Comparison of ENCODE assay signal across 8 cellular contexts in genomic region chr3:130635285-130635684, GRCh38.
"Had no signal": no experiment of that assay in that cellular context is flagged by ENCODE, and none has a peak within 500 bp of the region (broad histone marks: within the 10 kb centered on the region; RNA-seq: fewer than 3 reads in every experiment).

No MANE protein-coding gene starts in this region.

- ATAC-seq: GM12878 had no signal

- H3K4me3 ChIP-seq: GM12878 had no signal

- FAIRE-seq: G401.6, GM12878, GM12891, GM12892, GM18507, GM19239 had no signal

- DNase-seq: GDM1, GF-D8 had no signal
